Comparison of ENCODE assay signal across 8 cellular contexts in the genomic region with DNA sequence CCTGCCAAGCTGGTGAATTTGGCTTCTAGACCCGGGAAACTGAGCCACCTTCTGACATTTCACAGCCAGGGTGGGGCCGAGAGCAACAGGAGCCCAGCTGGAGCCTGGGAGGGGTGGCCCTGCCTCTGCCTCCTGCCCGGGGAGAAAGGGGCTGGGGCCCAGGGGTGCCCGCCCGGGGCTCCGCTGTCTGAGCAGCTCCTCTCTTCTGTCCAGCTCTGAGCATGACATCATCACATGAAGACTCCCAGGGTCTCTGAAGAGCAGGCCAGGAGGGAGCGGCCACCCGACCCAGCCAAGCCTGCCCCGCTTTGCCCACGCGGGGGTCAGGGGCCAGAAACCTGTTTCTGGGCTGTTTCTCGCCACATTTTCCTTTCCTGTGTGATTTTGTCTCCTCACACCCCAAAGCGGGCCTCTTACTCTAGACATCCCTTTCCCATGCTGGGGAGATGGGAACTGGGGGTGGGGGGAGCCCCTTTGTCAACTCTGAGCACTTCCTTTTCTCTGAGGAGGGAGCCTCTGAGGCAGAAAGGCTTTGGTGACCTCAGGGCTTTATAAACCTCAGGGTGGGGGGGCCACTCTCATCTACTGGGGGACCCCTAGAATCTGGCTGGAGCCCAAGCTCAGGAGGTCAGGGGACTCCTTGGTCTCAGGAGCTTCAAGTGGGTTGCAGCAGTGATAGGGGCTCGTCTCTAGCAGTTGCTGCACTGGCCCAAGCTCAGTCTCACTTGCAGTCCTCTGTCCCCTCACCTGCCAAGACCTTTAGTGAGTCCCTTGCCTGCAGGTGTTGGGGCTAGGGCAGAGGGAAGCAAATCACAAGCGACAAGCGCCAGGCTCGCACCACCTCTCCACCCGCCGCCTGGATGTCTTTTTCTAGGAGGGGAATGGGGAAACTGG. TPM values are rescaled to one million over a fixed set of nuclear protein-coding genes. Genes with fewer than 3 reads are reported as not detected.
A peak's percentile ranks its signal among the peaks of the same experiment; 100 is the strongest.
DNase-seq lines count a peak whose midpoint lies in the region; ATAC-seq and TF ChIP-seq lines count a peak whose summit lies in the region.

No MANE protein-coding gene starts in this region.

- peak; percentile 48 for DNase-seq in activated CD4-positive, alpha-beta memory T cell treated with anti-CD3 and anti-CD28 coated beads, Interleukin-2, amount 10 ng/mL, durations not matched to agents 7 days and 5 days
- DNase-seq in lower lobe of right lung (peak; percentile 49), thoracic aorta (ENCODE audit: low spot score) (no peak), PC-9 (no peak), osteocyte (ENCODE audit: extremely low spot score, unreplicated experiment) (no peak), A673 (ENCODE audit: low spot score) (no peak)

- peak overlapping the region; percentile 68 for H3K4me3 Mint-ChIP-seq in activated CD4-positive, alpha-beta memory T cell treated with anti-CD3 and anti-CD28 coated beads, Interleukin-2, amount 10 ng/mL, durations not matched to agents 7 days and 5 days
- H3K4me3 Mint-ChIP-seq in osteocyte (ENCODE audit: unreplicated experiment) = no peak overlapping the region

- no peaks in the 10 kb centered on the region for H3K9me2 ChIP-seq in PC-9 (ENCODE audit: insufficient read depth)

- H3K36me3 ChIP-seq in lower lobe of right lung (peaks cover 23% of the 10 kb centered on the region), thoracic aorta (peaks cover 4% of the 10 kb centered on the region), PC-9 (ENCODE audit: low read depth) (no peaks in the 10 kb centered on the region), A673 (ENCODE audit: insufficient read depth, low read length, poor library complexity, severe bottlenecking) (peaks cover 5% of the 10 kb centered on the region)

- TF ChIP-seq CTCF in lower lobe of right lung (IDR thresholded peaks at IDR 0.05) (no peak), thoracic aorta (IDR thresholded peaks at IDR 0.05) (no peak), PC-9 (conservative IDR thresholded peaks at IDR 0.05) (no peak), osteocyte (IDR thresholded peaks at IDR 0.05) (no peak), A673 (conservative IDR thresholded peaks at IDR 0.05; ENCODE audit: low read depth, low read length) (no peak)

- intact Hi-C loops in lower lobe of right lung (cut with DNase I) = no loop called here
- intact Hi-C loops in PC-9 (cut with micrococcal nuclease; ENCODE audit: unreplicated experiment) = loop anchor here (10.0 kb wide), 2 partner anchors 368 to 498 kb away; a partner anchor contains a TSS
- intact Hi-C loops in A673 (cut with micrococcal nuclease; ENCODE audit: unreplicated experiment) = no loop called here

- H3K4me1 ChIP-seq in lower lobe of right lung = peaks cover 74% of the 10 kb centered on the region
- peaks cover 24 to 31% of the 10 kb centered on the region in 2 donors for H3K4me1 ChIP-seq in thoracic aorta (ENCODE audit: control insufficient read depth in 1 of 2, low read depth in 2 of 2)
- H3K4me1 ChIP-seq in PC-9 (replicated peaks; ENCODE audit: insufficient read depth) = peaks cover 22% of the 10 kb centered on the region
- H3K4me1 ChIP-seq in A673 (ENCODE audit: insufficient read depth, low read length, poor library complexity, severe bottlenecking) = peaks cover 16% of the 10 kb centered on the region

- H3K27ac ChIP-seq in lower lobe of right lung = peak overlapping the region; percentile 76
- peak overlapping the region; percentile 16 to 34 for H3K27ac ChIP-seq in thoracic aorta
- no peak overlapping the region for H3K27ac ChIP-seq in PC-9
- H3K27ac ChIP-seq in A673 (ENCODE audit: low read depth, low read length, poor library complexity, severe bottlenecking) = no peak overlapping the region

- H3K4me2 ChIP-seq in PC-9 = no peak overlapping the region

- peaks cover 45% of the 10 kb centered on the region for H3K36me3 Mint-ChIP-seq in activated CD4-positive, alpha-beta memory T cell treated with anti-CD3 and anti-CD28 coated beads, Interleukin-2, amount 10 ng/mL, durations not matched to agents 7 days and 5 days (ENCODE audit: low read depth)
- no peaks in the 10 kb centered on the region for H3K36me3 Mint-ChIP-seq in osteocyte (ENCODE audit: unreplicated experiment)

- BruUV-seq in PC-9 (replicated peaks; lab: Mats Ljungman, UMichigan) = no TSS peak
- no TSS peak for BruUV-seq in A673 (replicated peaks; lab: Mats Ljungman, UMichigan)

- H3K27me3 Mint-ChIP-seq in activated CD4-positive, alpha-beta memory T cell treated with anti-CD3 and anti-CD28 coated beads, Interleukin-2, amount 10 ng/mL, durations not matched to agents 7 days and 5 days = no peaks in the 10 kb centered on the region
- no peaks in the 10 kb centered on the region for H3K27me3 Mint-ChIP-seq in osteocyte (ENCODE audit: unreplicated experiment)

- H3K9me3 ChIP-seq in lower lobe of right lung (no peaks in the 10 kb centered on the region), thoracic aorta (no peaks in the 10 kb centered on the region), PC-9 (ENCODE audit: insufficient read depth, low read depth) (no peaks in the 10 kb centered on the region), A673 (ENCODE audit: low read depth, low read length, poor library complexity, severe bottlenecking) (no peaks in the 10 kb centered on the region)

- peak overlapping the region; percentile 93 for H3K27ac Mint-ChIP-seq in activated CD4-positive, alpha-beta memory T cell treated with anti-CD3 and anti-CD28 coated beads, Interleukin-2, amount 10 ng/mL, durations not matched to agents 7 days and 5 days
- no peak overlapping the region for H3K27ac Mint-ChIP-seq in osteocyte (ENCODE audit: unreplicated experiment)

- POLR2A ChIA-PET in activated CD4-positive, alpha-beta memory T cell treated with anti-CD3 and anti-CD28 coated beads, Interleukin-2, amount 10 ng/mL, durations not matched to agents 7 days and 5 days (lab: Charles Lee) = interaction anchor here (0.6 to 22.6 kb wide), 14 partner anchors 19 to 253 kb away, joined by 3 to 1335 read pairs (median 21); a partner anchor contains a TSS
- POLR2A ChIA-PET in PC-9 (lab: Charles Lee; ENCODE audit: unreplicated experiment) = no interaction called here
- POLR2A ChIA-PET in A673 (lab: Charles Lee; ENCODE audit: low non-redundant PET) = no interaction called here

- H3K9me3 Mint-ChIP-seq in activated CD4-positive, alpha-beta memory T cell treated with anti-CD3 and anti-CD28 coated beads, Interleukin-2, amount 10 ng/mL, durations not matched to agents 7 days and 5 days = no peaks in the 10 kb centered on the region
- no peaks in the 10 kb centered on the region for H3K9me3 Mint-ChIP-seq in osteocyte (ENCODE audit: unreplicated experiment)

- H3K79me2 ChIP-seq in PC-9 (ENCODE audit: low read depth) = peaks cover 20% of the 10 kb centered on the region

- peak overlapping the region; percentile 55 for H3K4me3 ChIP-seq in lower lobe of right lung
- peak overlapping the region; percentile 60 for H3K4me3 ChIP-seq in thoracic aorta
- no peak overlapping the region for H3K4me3 ChIP-seq in PC-9
- H3K4me3 ChIP-seq in A673 (ENCODE audit: low read depth, low read length, poor library complexity, severe bottlenecking) = no peak overlapping the region

- CTCF ChIA-PET in activated CD4-positive, alpha-beta memory T cell treated with anti-CD3 and anti-CD28 coated beads, Interleukin-2, amount 10 ng/mL, durations not matched to agents 7 days and 5 days (lab: Charles Lee) = interaction anchor here (0.6 to 2.8 kb wide), 4 partner anchors 92 to 259 kb away, joined by 3 to 22 read pairs (median 6); no protein-coding TSS in a partner anchor
- CTCF ChIA-PET in PC-9 (lab: Charles Lee) = no interaction called here
- CTCF ChIA-PET in A673 (lab: Charles Lee) = no interaction called here

- peaks cover 62% of the 10 kb centered on the region for H3K4me1 Mint-ChIP-seq in activated CD4-positive, alpha-beta memory T cell treated with anti-CD3 and anti-CD28 coated beads, Interleukin-2, amount 10 ng/mL, durations not matched to agents 7 days and 5 days
- peaks cover 23% of the 10 kb centered on the region for H3K4me1 Mint-ChIP-seq in osteocyte (ENCODE audit: unreplicated experiment)

- no peak overlapping the region for H2AFZ ChIP-seq in PC-9

- H3F3A ChIP-seq in PC-9 (ENCODE audit: insufficient read depth, low read depth) = peaks cover 13% of the 10 kb centered on the region

- ATAC-seq in GM18907 (IDR thresholded peaks at IDR 0.05; ENCODE audit: unreplicated experiment) = peak; percentile 20
- ATAC-seq in HG02884 (IDR thresholded peaks at IDR 0.05; ENCODE audit: unreplicated experiment) = peak; percentile 10
- ATAC-seq in lower lobe of right lung = peak; percentile 2 to 22
- ATAC-seq in thoracic aorta (ENCODE audit: insufficient number of reproducible peaks, low FRiP score, low read depth) = no peak

- no peaks in the 10 kb centered on the region for H3K27me3 ChIP-seq in lower lobe of right lung (ENCODE audit: low read depth)
- no peaks in the 10 kb centered on the region for H3K27me3 ChIP-seq in thoracic aorta (replicated peaks; ENCODE audit: insufficient read depth)
- H3K27me3 ChIP-seq in PC-9 (ENCODE audit: insufficient read depth, low read depth) = no peaks in the 10 kb centered on the region
- H3K27me3 ChIP-seq in A673 (replicated peaks; ENCODE audit: insufficient read depth, low read depth, low read length, poor library complexity) = no peaks in the 10 kb centered on the region

- peaks cover 5% of the 10 kb centered on the region; the same call in 1 of the 2 replicates for H4K20me1 ChIP-seq in PC-9 (ENCODE audit: insufficient read depth)

RNA-seq across cellular contexts. Expression of a gene that starts 7.6 kb away (rescaled TPM):
- 100 to 1,000 TPM; 524 to 546 TPM for total RNA-seq in activated CD4-positive, alpha-beta memory T cell treated with anti-CD3 and anti-CD28 coated beads, Interleukin-2, amount 10 ng/mL, durations not matched to agents 7 days and 5 days
- total RNA-seq in lower lobe of right lung (62.7 TPM), thoracic aorta (10 to 100 TPM in 1 of 2 donors, 1 to 10 TPM in 1; 9.9 to 14.9 TPM), PC-9 (2021) (110 and 134 TPM in 2 replicates), osteocyte (30.1 and 32.2 TPM in 2 replicates), A673 (2021) (45.7 and 46.5 TPM in 2 replicates)

RNA-seq across cellular contexts. Expression of a gene that starts 32.5 kb away (rescaled TPM):
- 10 to 100 TPM; 79.8 to 83.9 TPM for total RNA-seq in activated CD4-positive, alpha-beta memory T cell treated with anti-CD3 and anti-CD28 coated beads, Interleukin-2, amount 10 ng/mL, durations not matched to agents 7 days and 5 days
- total RNA-seq in lower lobe of right lung (2.4 TPM), thoracic aorta (1 to 10 TPM in 1 of 2 donors, under 1 TPM in 1; 0.41 to 1.9 TPM), PC-9 (2021) (5.7 and 7.2 TPM in 2 replicates), osteocyte (0.73 and 0.99 TPM in 2 replicates), A673 (2021) (0.56 and 0.70 TPM in 2 replicates)

RNA-seq across cellular contexts. Expression of a gene that starts 35.3 kb away (rescaled TPM):
- total RNA-seq in activated CD4-positive, alpha-beta memory T cell treated with anti-CD3 and anti-CD28 coated beads, Interleukin-2, amount 10 ng/mL, durations not matched to agents 7 days and 5 days = 1 to 10 TPM; 1.4 to 1.9 TPM
- total RNA-seq in lower lobe of right lung (4.5 TPM), thoracic aorta (1 to 10 TPM; 6.1 to 6.9 TPM), PC-9 (2021) (2.7 and 3.3 TPM in 2 replicates), osteocyte (6.3 and 7.3 TPM in 2 replicates), A673 (2021) (3.3 and 4.3 TPM in 2 replicates)

Comparison
In these comparisons a context has a peak if more than half of its experiments do, and no peak if none do; other contexts are left out.
1. DNase-seq: peak in activated CD4-positive, alpha-beta memory T cell treated with anti-CD3 and anti-CD28 coated beads, Interleukin-2, amount 10 ng/mL, durations not matched to agents 7 days and 5 days (single experiment) and lower lobe of right lung (single experiment); none in thoracic aorta (single experiment), PC-9 (0 of 2), osteocyte (single experiment) and A673 (single experiment).
2. H3K27ac ChIP-seq: peak in lower lobe of right lung (single experiment) and thoracic aorta (2 of 2); none in PC-9 (single experiment) and A673 (single experiment).
3. H3K4me3 ChIP-seq: peak in lower lobe of right lung (single experiment) and thoracic aorta (single experiment); none in PC-9 (single experiment) and A673 (single experiment).